Comparison of ENCODE assay signal across 14 cellular contexts in the genomic region with DNA sequence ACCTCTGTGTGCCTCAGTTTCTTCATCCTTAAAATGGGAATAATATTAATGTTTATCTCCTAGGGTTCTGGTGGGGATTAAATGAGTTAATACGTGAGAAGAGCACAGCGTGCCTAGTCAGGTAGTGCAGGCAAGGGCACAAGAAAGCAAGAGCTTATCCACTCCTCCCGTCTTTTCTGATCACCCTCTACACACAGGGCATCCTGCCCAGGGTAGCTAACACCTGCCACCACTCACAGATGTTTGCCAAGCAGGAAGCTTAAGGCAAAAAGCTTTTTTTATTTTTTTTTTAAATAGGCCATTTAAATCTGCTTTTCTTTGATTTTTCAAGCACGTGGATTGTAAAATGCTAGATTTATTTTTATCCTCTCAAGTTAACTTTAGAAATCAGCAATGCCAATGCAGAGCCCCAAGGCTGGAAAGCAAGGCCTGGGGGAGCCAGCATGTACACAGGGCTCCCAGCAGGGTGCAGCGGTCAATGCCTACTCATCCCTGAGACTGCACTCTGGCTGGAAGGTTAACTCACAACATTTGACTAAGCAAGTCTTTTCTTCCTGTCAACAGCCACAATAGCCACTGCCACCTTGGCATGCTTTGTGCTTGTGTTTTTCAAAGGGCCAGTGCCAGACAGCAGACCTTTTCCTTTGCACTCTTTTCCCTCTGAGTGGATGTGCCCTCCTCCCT.
A peak's percentile ranks its signal among the peaks of the same experiment; 100 is the strongest.
DNase-seq lines count a peak whose midpoint lies in the region; ATAC-seq and FAIRE-seq lines count a peak whose summit lies in the region.
"Had no signal": no experiment of that assay in that cellular context is flagged by ENCODE, and none has a peak within 500 bp of the region (broad histone marks: within the 10 kb centered on the region; RNA-seq: fewer than 3 reads in every experiment).

No MANE protein-coding gene starts in this region.

- intact Hi-C loops in left colon (cut with DNase I, micrococcal nuclease), result no loop called here

- peak; percentile 92 for DNase-seq in DMS153 (lab: John Stamatoyannopoulos, UW)
- DNase-seq in Jurkat, Clone E6-1 (ENCODE audit: low read depth, low spot score), result peak; percentile 26
- DNase-seq in NCI-H345 treated with DMSO at 0.1 percent for 48 hours (lab: John Stamatoyannopoulos, UW; ENCODE audit: unreplicated experiment), result peak; percentile 90
- no peak for DNase-seq in left colon
- DNase-seq in effector CD4-positive, alpha-beta T cell, result no peak
- no peak for DNase-seq in stimulated activated naive CD8-positive, alpha-beta T cell treated with anti-CD3 and anti-CD28 coated beads, Interleukin-15, Interleukin-2, amounts not matched to agents 100 U/mL and 50 U/mL, for 24 hours
- DNase-seq in stimulated activated naive CD4-positive, alpha-beta T cell treated with Interleukin-2 at 50 U/mL for 16 hours (lab: John Stamatoyannopoulos, UW), result no peak
- no peak for DNase-seq in RCC 7860 (ENCODE audit: low spot score)
- DNase-seq: activated CD8-positive, alpha-beta memory T cell treated with anti-CD3 and anti-CD28 coated beads, Interleukin-2, amount 10 ng/mL, durations not matched to agents 7 days and 5 days; NCI-H187; SHP77 treated with DMSO at 0.1 percent for 48 hours had no signal

- peak; percentile 52 for ATAC-seq in left colon
- ATAC-seq in stimulated activated naive CD8-positive, alpha-beta T cell treated with anti-CD3 and anti-CD28 coated beads, Interleukin-15, Interleukin-2, amounts not matched to agents 100 U/mL and 50 U/mL, for 24 hours, result no peak
- ATAC-seq: activated CD8-positive, alpha-beta memory T cell treated with anti-CD3 and anti-CD28 coated beads, Interleukin-2, amount 10 ng/mL, durations not matched to agents 7 days and 5 days had no signal

- FAIRE-seq in RCC 7860 (lab: Jason Lieb, UNC), result no peak
- FAIRE-seq: TTC549 had no signal

- H3K4me3 ChIP-seq in Jurkat, Clone E6-1 (ENCODE audit: low read length), result no peak overlapping the region
- H3K4me3 ChIP-seq: BLaER1 treated with 17β-estradiol and CSF1 and Interleukin-3, amounts not matched to agents 10 nM and 100 nM; right atrium auricular region had no signal

Comparison
In these comparisons a context has a peak if more than half of its experiments do, and no peak if none do; other contexts are left out.
1. DNase-seq: peak in DMS153 (single experiment), Jurkat, Clone E6-1 (single experiment) and NCI-H345 treated with DMSO at 0.1 percent for 48 hours (single experiment); none in left colon (0 of 2), effector CD4-positive, alpha-beta T cell (single experiment), stimulated activated naive CD8-positive, alpha-beta T cell treated with anti-CD3 and anti-CD28 coated beads, Interleukin-15, Interleukin-2, amounts not matched to agents 100 U/mL and 50 U/mL, for 24 hours (single experiment), stimulated activated naive CD4-positive, alpha-beta T cell treated with Interleukin-2 at 50 U/mL for 16 hours (single experiment) and RCC 7860 (single experiment).